Comparison of ENCODE assay signal across 1 cellular context in the genomic region with DNA sequence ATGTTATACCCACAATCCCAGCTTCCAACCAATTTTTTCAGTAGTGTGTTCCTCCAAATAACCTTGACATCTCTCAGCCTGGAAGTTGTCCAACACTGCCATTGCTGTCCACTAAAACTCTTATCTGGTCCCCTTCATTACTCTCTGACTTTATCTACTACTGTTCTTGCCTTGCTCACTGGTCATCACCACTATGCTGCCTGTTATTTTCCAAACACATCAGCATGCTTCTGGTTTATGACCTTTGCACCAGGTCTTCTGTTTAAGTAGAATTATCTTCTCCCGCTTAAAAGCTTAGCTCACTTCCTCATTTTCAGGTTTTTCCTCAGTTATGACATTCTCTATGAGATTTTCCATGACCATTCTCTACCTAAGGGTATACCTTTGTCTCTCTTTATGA.
TF ChIP-seq lines count a peak whose summit lies in the region.

No MANE protein-coding gene starts in this region.

TF ChIP-seq in K562, 482 proteins besides CTCF, POLR2A, EP300 and RAD21 (continued from another document and continues in another):
- TF ChIP-seq, protein P1, sequence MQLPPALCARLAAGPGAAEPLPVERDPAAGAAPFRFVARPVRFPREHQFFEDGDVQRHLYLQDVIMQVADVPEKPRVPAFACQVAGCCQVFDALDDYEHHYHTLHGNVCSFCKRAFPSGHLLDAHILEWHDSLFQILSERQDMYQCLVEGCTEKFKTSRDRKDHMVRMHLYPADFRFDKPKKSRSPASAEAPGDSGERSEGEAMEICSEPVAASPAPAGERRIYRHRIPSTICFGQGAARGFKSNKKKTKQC (CRISPR knock-in tag; IDR thresholded peaks at IDR 0.05), result no peak
- TF ChIP-seq MECOM (CRISPR knock-in tag; IDR thresholded peaks at IDR 0.05), result no peak
- TF ChIP-seq SP2 (IDR thresholded peaks at IDR 0.05; ENCODE audit: extremely low read depth, low read depth, low read length, poor library complexity, severe bottlenecking), result no peak
- TF ChIP-seq HMGN3 (IDR thresholded peaks at IDR 0.05; ENCODE audit: borderline replicate concordance, extremely low read depth, insufficient read length, low read depth, low read length), result no peak
- no peak for TF ChIP-seq XRCC4 (IDR thresholded peaks at IDR 0.05; ENCODE audit: extremely low read depth, insufficient read depth, insufficient read length)
- no peak for TF ChIP-seq ASH1L (IDR thresholded peaks at IDR 0.05; ENCODE audit: borderline replicate concordance, low read depth, partially characterized antibody)
- TF ChIP-seq ZNF785 (CRISPR knock-in tag; IDR thresholded peaks at IDR 0.05), result no peak
- no peak for TF ChIP-seq ZNF507 (tag; conservative IDR thresholded peaks at IDR 0.05)
- peak; percentile 95 for TF ChIP-seq HDAC2 (IDR thresholded peaks at IDR 0.05)
- TF ChIP-seq ZNF583 (CRISPR knock-in tag; IDR thresholded peaks at IDR 0.05), result no peak
- TF ChIP-seq, protein P2, sequence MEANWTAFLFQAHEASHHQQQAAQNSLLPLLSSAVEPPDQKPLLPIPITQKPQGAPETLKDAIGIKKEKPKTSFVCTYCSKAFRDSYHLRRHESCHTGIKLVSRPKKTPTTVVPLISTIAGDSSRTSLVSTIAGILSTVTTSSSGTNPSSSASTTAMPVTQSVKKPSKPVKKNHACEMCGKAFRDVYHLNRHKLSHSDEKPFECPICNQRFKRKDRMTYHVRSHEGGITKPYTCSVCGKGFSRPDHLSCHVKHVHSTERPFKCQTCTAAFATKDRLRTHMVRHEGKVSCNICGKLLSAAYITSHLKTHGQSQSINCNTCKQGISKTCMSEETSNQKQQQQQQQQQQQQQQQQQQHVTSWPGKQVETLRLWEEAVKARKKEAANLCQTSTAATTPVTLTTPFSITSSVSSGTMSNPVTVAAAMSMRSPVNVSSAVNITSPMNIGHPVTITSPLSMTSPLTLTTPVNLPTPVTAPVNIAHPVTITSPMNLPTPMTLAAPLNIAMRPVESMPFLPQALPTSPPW (CRISPR knock-in tag; IDR thresholded peaks at IDR 0.05), result no peak
- no peak for TF ChIP-seq CREBBP (IDR thresholded peaks at IDR 0.05; ENCODE audit: low read depth, low read length)
- TF ChIP-seq NCOA2 (IDR thresholded peaks at IDR 0.05; ENCODE audit: partially characterized antibody in 2 of 2), result no peak
- TF ChIP-seq, protein P3, sequence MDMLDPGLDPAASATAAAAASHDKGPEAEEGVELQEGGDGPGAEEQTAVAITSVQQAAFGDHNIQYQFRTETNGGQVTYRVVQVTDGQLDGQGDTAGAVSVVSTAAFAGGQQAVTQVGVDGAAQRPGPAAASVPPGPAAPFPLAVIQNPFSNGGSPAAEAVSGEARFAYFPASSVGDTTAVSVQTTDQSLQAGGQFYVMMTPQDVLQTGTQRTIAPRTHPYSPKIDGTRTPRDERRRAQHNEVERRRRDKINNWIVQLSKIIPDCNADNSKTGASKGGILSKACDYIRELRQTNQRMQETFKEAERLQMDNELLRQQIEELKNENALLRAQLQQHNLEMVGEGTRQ (CRISPR knock-in tag; IDR thresholded peaks at IDR 0.05), result no peak
- TF ChIP-seq, protein P4, sequence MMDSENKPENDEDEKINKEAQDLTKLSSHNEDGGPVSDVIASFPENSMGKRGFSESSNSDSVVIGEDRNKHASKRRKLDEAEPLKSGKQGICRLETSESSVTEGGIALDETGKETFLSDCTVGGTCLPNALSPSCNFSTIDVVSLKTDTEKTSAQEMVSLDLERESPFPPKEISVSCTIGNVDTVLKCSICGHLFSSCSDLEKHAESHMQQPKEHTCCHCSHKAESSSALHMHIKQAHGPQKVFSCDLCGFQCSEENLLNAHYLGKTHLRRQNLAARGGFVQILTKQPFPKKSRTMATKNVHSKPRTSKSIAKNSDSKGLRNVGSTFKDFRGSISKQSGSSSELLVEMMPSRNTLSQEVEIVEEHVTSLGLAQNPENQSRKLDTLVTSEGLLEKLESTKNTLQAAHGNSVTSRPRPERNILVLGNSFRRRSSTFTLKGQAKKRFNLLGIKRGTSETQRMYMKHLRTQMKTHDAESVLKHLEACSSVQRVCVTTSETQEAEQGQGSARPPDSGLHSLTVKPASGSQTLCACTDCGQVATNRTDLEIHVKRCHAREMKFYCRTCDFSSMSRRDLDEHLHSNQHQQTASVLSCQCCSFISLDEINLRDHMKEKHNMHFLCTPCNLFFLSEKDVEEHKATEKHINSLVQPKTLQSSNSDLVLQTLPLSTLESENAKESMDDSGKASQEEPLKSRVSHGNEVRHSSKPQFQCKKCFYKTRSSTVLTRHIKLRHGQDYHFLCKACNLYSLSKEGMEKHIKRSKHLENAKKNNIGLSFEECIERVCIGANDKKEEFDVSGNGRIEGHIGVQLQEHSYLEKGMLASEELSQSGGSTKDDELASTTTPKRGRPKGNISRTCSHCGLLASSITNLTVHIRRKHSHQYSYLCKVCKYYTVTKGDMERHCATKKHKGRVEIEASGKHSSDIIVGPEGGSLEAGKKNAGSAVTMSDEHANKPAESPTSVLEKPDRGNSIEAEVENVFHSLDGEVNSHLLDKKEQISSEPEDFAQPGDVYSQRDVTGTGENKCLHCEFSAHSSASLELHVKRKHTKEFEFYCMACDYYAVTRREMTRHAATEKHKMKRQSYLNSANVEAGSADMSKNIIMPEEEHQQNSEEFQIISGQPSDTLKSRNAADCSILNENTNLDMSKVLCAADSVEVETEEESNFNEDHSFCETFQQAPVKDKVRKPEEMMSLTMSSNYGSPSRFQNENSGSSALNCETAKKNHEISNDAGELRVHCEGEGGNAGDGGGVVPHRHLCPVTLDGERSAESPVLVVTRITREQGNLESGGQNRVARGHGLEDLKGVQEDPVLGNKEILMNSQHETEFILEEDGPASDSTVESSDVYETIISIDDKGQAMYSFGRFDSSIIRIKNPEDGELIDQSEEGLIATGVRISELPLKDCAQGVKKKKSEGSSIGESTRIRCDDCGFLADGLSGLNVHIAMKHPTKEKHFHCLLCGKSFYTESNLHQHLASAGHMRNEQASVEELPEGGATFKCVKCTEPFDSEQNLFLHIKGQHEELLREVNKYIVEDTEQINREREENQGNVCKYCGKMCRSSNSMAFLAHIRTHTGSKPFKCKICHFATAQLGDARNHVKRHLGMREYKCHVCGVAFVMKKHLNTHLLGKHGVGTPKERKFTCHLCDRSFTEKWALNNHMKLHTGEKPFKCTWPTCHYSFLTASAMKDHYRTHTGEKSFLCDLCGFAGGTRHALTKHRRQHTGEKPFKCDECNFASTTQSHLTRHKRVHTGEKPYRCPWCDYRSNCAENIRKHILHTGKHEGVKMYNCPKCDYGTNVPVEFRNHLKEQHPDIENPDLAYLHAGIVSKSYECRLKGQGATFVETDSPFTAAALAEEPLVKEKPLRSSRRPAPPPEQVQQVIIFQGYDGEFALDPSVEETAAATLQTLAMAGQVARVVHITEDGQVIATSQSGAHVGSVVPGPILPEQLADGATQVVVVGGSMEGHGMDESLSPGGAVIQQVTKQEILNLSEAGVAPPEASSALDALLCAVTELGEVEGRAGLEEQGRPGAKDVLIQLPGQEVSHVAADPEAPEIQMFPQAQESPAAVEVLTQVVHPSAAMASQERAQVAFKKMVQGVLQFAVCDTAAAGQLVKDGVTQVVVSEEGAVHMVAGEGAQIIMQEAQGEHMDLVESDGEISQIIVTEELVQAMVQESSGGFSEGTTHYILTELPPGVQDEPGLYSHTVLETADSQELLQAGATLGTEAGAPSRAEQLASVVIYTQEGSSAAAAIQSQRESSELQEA (IDR thresholded peaks at IDR 0.05; ENCODE audit: low read depth), result no peak
- no peak for TF ChIP-seq PTTG1 (tag; IDR thresholded peaks at IDR 0.05; ENCODE audit: low read depth)
- no peak for TF ChIP-seq DDX20 (tag; IDR thresholded peaks at IDR 0.05; ENCODE audit: low read depth)
- 0 out of 2 replicates have a peak, but pooled peaks have one; percentile 36 for TF ChIP-seq HLTF (IDR thresholded peaks at IDR 0.05)
- TF ChIP-seq ARNT (IDR thresholded peaks at IDR 0.05), result peak in 1 of 2 experiments; percentile 93; a peak in 2 of 4 replicates
- TF ChIP-seq ATF7 (IDR thresholded peaks at IDR 0.05), result peak; percentile 74
- 0 out of 2 replicates have a peak, but pooled peaks have one; percentile 27 for TF ChIP-seq ZKSCAN1 (IDR thresholded peaks at IDR 0.05; ENCODE audit: low read depth, low read length)
- TF ChIP-seq CSDE1 (IDR thresholded peaks at IDR 0.05), result no peak
- no peak for TF ChIP-seq POLR2B (IDR thresholded peaks at IDR 0.05; ENCODE audit: low read depth, partially characterized antibody)
- TF ChIP-seq MED1 (CRISPR knock-in tag; IDR thresholded peaks at IDR 0.05; ENCODE audit: borderline replicate concordance), result no peak
- TF ChIP-seq CBFA2T3 (IDR thresholded peaks at IDR 0.05), result peak; percentile 94
- TF ChIP-seq ZNF766 (CRISPR knock-in tag; conservative IDR thresholded peaks at IDR 0.05), result peak; percentile 63; the same call in 1 of the 2 replicates
- peak; percentile 95 for TF ChIP-seq SMARCA4 (IDR thresholded peaks at IDR 0.05)
- TF ChIP-seq ZNF436 (CRISPR knock-in tag; IDR thresholded peaks at IDR 0.05), result no peak
- TF ChIP-seq ZC3H4 (CRISPR knock-in tag; IDR thresholded peaks at IDR 0.05; ENCODE audit: borderline replicate concordance), result no peak
- no peak for TF ChIP-seq CBX5 (IDR thresholded peaks at IDR 0.05; ENCODE audit: borderline replicate concordance, low read depth)
- TF ChIP-seq, protein P5, sequence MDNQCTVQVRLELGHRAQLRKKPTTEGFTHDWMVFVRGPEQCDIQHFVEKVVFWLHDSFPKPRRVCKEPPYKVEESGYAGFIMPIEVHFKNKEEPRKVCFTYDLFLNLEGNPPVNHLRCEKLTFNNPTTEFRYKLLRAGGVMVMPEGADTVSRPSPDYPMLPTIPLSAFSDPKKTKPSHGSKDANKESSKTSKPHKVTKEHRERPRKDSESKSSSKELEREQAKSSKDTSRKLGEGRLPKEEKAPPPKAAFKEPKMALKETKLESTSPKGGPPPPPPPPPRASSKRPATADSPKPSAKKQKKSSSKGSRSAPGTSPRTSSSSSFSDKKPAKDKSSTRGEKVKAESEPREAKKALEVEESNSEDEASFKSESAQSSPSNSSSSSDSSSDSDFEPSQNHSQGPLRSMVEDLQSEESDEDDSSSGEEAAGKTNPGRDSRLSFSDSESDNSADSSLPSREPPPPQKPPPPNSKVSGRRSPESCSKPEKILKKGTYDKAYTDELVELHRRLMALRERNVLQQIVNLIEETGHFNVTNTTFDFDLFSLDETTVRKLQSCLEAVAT (IDR thresholded peaks at IDR 0.05), result peak; percentile 46 to 64; a peak in 1 of 4 replicates
- no peak for TF ChIP-seq PCBP2 (IDR thresholded peaks at IDR 0.05; ENCODE audit: low read depth, low read length, poor library complexity, severe bottlenecking)
- TF ChIP-seq ZNF668 (CRISPR knock-in tag; IDR thresholded peaks at IDR 0.05), result no peak
- TF ChIP-seq, protein P6, sequence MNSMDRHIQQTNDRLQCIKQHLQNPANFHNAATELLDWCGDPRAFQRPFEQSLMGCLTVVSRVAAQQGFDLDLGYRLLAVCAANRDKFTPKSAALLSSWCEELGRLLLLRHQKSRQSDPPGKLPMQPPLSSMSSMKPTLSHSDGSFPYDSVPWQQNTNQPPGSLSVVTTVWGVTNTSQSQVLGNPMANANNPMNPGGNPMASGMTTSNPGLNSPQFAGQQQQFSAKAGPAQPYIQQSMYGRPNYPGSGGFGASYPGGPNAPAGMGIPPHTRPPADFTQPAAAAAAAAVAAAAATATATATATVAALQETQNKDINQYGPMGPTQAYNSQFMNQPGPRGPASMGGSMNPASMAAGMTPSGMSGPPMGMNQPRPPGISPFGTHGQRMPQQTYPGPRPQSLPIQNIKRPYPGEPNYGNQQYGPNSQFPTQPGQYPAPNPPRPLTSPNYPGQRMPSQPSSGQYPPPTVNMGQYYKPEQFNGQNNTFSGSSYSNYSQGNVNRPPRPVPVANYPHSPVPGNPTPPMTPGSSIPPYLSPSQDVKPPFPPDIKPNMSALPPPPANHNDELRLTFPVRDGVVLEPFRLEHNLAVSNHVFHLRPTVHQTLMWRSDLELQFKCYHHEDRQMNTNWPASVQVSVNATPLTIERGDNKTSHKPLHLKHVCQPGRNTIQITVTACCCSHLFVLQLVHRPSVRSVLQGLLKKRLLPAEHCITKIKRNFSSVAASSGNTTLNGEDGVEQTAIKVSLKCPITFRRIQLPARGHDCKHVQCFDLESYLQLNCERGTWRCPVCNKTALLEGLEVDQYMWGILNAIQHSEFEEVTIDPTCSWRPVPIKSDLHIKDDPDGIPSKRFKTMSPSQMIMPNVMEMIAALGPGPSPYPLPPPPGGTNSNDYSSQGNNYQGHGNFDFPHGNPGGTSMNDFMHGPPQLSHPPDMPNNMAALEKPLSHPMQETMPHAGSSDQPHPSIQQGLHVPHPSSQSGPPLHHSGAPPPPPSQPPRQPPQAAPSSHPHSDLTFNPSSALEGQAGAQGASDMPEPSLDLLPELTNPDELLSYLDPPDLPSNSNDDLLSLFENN (IDR thresholded peaks at IDR 0.05; ENCODE audit: low read depth in 2 of 2, low read length in 2 of 2), result no peak
- TF ChIP-seq MIER1 (IDR thresholded peaks at IDR 0.05; ENCODE audit: low read depth), result no peak
- no peak for TF ChIP-seq TFAM (CRISPR knock-in tag; conservative IDR thresholded peaks at IDR 0.05)
- no peak for TF ChIP-seq ZNF224 (CRISPR knock-in tag; IDR thresholded peaks at IDR 0.05)
- TF ChIP-seq, protein P7, sequence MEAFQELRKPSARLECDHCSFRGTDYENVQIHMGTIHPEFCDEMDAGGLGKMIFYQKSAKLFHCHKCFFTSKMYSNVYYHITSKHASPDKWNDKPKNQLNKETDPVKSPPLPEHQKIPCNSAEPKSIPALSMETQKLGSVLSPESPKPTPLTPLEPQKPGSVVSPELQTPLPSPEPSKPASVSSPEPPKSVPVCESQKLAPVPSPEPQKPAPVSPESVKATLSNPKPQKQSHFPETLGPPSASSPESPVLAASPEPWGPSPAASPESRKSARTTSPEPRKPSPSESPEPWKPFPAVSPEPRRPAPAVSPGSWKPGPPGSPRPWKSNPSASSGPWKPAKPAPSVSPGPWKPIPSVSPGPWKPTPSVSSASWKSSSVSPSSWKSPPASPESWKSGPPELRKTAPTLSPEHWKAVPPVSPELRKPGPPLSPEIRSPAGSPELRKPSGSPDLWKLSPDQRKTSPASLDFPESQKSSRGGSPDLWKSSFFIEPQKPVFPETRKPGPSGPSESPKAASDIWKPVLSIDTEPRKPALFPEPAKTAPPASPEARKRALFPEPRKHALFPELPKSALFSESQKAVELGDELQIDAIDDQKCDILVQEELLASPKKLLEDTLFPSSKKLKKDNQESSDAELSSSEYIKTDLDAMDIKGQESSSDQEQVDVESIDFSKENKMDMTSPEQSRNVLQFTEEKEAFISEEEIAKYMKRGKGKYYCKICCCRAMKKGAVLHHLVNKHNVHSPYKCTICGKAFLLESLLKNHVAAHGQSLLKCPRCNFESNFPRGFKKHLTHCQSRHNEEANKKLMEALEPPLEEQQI (IDR thresholded peaks at IDR 0.05), result peak; percentile 89
- no peak for TF ChIP-seq HIVEP1 (CRISPR knock-in tag; IDR thresholded peaks at IDR 0.05)
- TF ChIP-seq ZBTB7A (IDR thresholded peaks at IDR 0.05; ENCODE audit: borderline replicate concordance, control insufficient read depth, low read depth, low read length), result no peak
- TF ChIP-seq FOXA1 (IDR thresholded peaks at IDR 0.05; ENCODE audit: borderline replicate concordance), result no peak
- TF ChIP-seq, protein P8, sequence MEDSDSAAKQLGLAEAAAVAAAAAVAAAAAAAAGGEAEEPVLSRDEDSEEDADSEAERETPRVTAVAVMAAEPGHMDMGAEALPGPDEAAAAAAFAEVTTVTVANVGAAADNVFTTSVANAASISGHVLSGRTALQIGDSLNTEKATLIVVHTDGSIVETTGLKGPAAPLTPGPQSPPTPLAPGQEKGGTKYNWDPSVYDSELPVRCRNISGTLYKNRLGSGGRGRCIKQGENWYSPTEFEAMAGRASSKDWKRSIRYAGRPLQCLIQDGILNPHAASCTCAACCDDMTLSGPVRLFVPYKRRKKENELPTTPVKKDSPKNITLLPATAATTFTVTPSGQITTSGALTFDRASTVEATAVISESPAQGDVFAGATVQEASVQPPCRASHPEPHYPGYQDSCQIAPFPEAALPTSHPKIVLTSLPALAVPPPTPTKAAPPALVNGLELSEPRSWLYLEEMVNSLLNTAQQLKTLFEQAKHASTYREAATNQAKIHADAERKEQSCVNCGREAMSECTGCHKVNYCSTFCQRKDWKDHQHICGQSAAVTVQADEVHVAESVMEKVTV (CRISPR knock-in tag; IDR thresholded peaks at IDR 0.05), result no peak
- no peak for TF ChIP-seq ZFP36 (IDR thresholded peaks at IDR 0.05; ENCODE audit: low read depth, low read length, partially characterized antibody)
